In genomic region chr3:128068156-128068620, GRCh38 we compare ENCODE assay signal across 1 cellular context.
TF ChIP-seq lines count a peak whose summit lies in the region.

No MANE protein-coding gene starts in this region.

TF ChIP-seq in GM23338, 12 proteins besides CTCF, POLR2A, EP300 and RAD21 (continued from another document):
- TF ChIP-seq ZNF462 (CRISPR knock-in tag; IDR thresholded peaks at IDR 0.05) (no peak), JUNB (IDR thresholded peaks at IDR 0.05; ENCODE audit: unreplicated experiment) (no peak)
TF ChIP-seq in GM23338: peak in this region for 0.
